In genomic region chr3:197191897-197192296, GRCh38 we compare ENCODE assay signal across 25 cellular contexts.
DNase-seq lines count a peak whose midpoint lies in the region; ATAC-seq, FAIRE-seq and TF ChIP-seq lines count a peak whose summit lies in the region.
"Had no signal": no experiment of that assay in that cellular context is flagged by ENCODE, and none has a peak within 500 bp of the region (broad histone marks: within the 10 kb centered on the region; RNA-seq: fewer than 3 reads in every experiment).

No MANE protein-coding gene starts in this region.

- H3K4me1 Mint-ChIP-seq in WTC11: 0 out of 2 replicates have a peak, but pooled peaks cover 3% of the 10 kb centered on the region
- peaks cover 35% of the 10 kb centered on the region for H3K4me1 Mint-ChIP-seq in chondrocyte (ENCODE audit: low read depth)
- H3K4me1 Mint-ChIP-seq: GM23338 had no signal

- H3K27me3 Mint-ChIP-seq in WTC11 (ENCODE audit: low read depth) (no peaks in the 10 kb centered on the region), chondrocyte (ENCODE audit: low read depth) (no peaks in the 10 kb centered on the region)
- H3K27me3 Mint-ChIP-seq: B cell; CD4-positive, CD25-positive, alpha-beta regulatory T cell had no signal

- TF ChIP-seq CTCF in WTC11 (IDR thresholded peaks at IDR 0.05): no peak
- TF ChIP-seq CTCF in chondrocyte (IDR thresholded peaks at IDR 0.05): no peak
- no peak for TF ChIP-seq CTCF in transverse colon (IDR thresholded peaks at IDR 0.05)
- no peak for TF ChIP-seq CTCF in suprapubic skin (IDR thresholded peaks at IDR 0.05)

- H3K27ac Mint-ChIP-seq in WTC11 (no peak overlapping the region), chondrocyte (ENCODE audit: unreplicated experiment) (peak overlapping the region; percentile 61)
- H3K27ac Mint-ChIP-seq: B cell; CD8-positive, alpha-beta T cell; GM23338; HFFc6 had no signal

- intact Hi-C loops in transverse colon (cut with DNase I; ENCODE audit: low total_unique reads): no loop called here

- ATAC-seq in WTC11: no peak
- ATAC-seq: CD8-positive, alpha-beta T cell; GM12878; GM23338; HCT116 had no signal

- H3K9me3 ChIP-seq in transverse colon (no peaks in the 10 kb centered on the region), suprapubic skin (no peaks in the 10 kb centered on the region)
- H3K9me3 ChIP-seq: BLaER1, Caco-2 had no signal

- no peak overlapping the region for H3K4me3 ChIP-seq in transverse colon
- H3K4me3 ChIP-seq in suprapubic skin: no peak overlapping the region
- H3K4me3 ChIP-seq: BLaER1, GM12878, GM23338 had no signal

- no peak for TF ChIP-seq POLR2A in transverse colon (IDR thresholded peaks at IDR 0.05)
- no peak for TF ChIP-seq POLR2A in suprapubic skin (IDR thresholded peaks at IDR 0.05)

- H3K4me3 Mint-ChIP-seq in WTC11 (no peak overlapping the region), chondrocyte (ENCODE audit: unreplicated experiment) (no peak overlapping the region)
- H3K4me3 Mint-ChIP-seq: B cell; CD4-positive, CD25-positive, alpha-beta regulatory T cell; CD8-positive, alpha-beta T cell; GM23338; H9; HFFc6 had no signal

- in situ Hi-C loops in transverse colon (cut with MboI; ENCODE audit: low pct_ligation_motif_present in 1 of 4, low pct_unique_long_range_greater_than_20kb in 1 of 4, low sequenced_read_pairs in 3 of 4): loop anchor here in 2 of 4 donors (25.0 kb wide), 1 partner anchor 205 kb away; no protein-coding TSS in a partner anchor

- H3K36me3 ChIP-seq in transverse colon: no peaks in the 10 kb centered on the region
- H3K36me3 ChIP-seq in suprapubic skin: no peaks in the 10 kb centered on the region

- POLR2A ChIA-PET in WTC11 (lab: Charles Lee): no interaction called here

- FAIRE-seq in GM18507 (lab: Jason Lieb, UNC): peak; percentile 9
- FAIRE-seq: A204.1, GM12878 had no signal

- H3K36me3 Mint-ChIP-seq in WTC11 (peaks cover 7% of the 10 kb centered on the region), chondrocyte (ENCODE audit: low read depth) (peaks cover 8% of the 10 kb centered on the region)

- 100% methylated on average over 2 of the region's 2 CpGs for WGBS in transverse colon (ENCODE audit: low coverage in 1 of 2), 2 donors
- WGBS in suprapubic skin: 100% methylated on average over 2 of the region's 2 CpGs

- H3K4me1 ChIP-seq in transverse colon (no peaks in the 10 kb centered on the region), suprapubic skin (no peaks in the 10 kb centered on the region)
- H3K4me1 ChIP-seq: BLaER1 had no signal

- H3K9me3 Mint-ChIP-seq in WTC11 (peaks cover 10% of the 10 kb centered on the region), chondrocyte (ENCODE audit: low read depth) (peaks cover 3% of the 10 kb centered on the region)
- H3K9me3 Mint-ChIP-seq: CD4-positive, CD25-positive, alpha-beta regulatory T cell; CD8-positive, alpha-beta T cell; GM23338; HFFc6 had no signal

- no peak for TF ChIP-seq EP300 in transverse colon (IDR thresholded peaks at IDR 0.05; ENCODE audit: low read depth)
- no peak for TF ChIP-seq EP300 in suprapubic skin (IDR thresholded peaks at IDR 0.05)

- H3K27ac ChIP-seq in transverse colon (no peak overlapping the region), suprapubic skin (no peak overlapping the region)
- H3K27ac ChIP-seq: 22Rv1, BLaER1, C4-2B had no signal

- CTCF ChIA-PET in WTC11 (lab: Charles Lee): no interaction called here

- H3K27me3 ChIP-seq in transverse colon (no peaks in the 10 kb centered on the region), suprapubic skin (no peaks in the 10 kb centered on the region)
- H3K27me3 ChIP-seq: BLaER1 had no signal

- peak; percentile 54 for DNase-seq in NCI-H82 (lab: John Stamatoyannopoulos, UW)
- DNase-seq in NCI-H82 treated with DMSO at 0.1 percent for 48 hours (lab: John Stamatoyannopoulos, UW; ENCODE audit: unreplicated experiment): no peak
- no peak for DNase-seq in GM18507 (ENCODE audit: extremely low spot score, insufficient read length, low read depth)
- DNase-seq in WTC11 (ENCODE audit: low spot score): no peak
- no peak for DNase-seq in chondrocyte (ENCODE audit: low spot score)
- DNase-seq in HuH-7 (ENCODE audit: low spot score): no peak
- no peak for DNase-seq in transverse colon
- DNase-seq in suprapubic skin (ENCODE audit: low spot score in 2 of 2): no peak
- DNase-seq: Caco-2; CD4-positive, CD25-positive, alpha-beta regulatory T cell; CD8-positive, alpha-beta T cell; DMS153; DMS79; EL; GDM1; H9; HFFc6 had no signal

TF ChIP-seq in WTC11, 78 proteins besides CTCF, POLR2A, EP300 and RAD21:
- no peak for TF ChIP-seq AFF4 (CRISPR knock-in tag; IDR thresholded peaks at IDR 0.05; ENCODE audit: borderline replicate concordance)
- no peak for TF ChIP-seq SOX15 (CRISPR knock-in tag; IDR thresholded peaks at IDR 0.05)
- TF ChIP-seq ZNF121 (CRISPR knock-in tag; IDR thresholded peaks at IDR 0.05): peak; percentile 96
- 0 out of 2 replicates have a peak, but pooled peaks have one; percentile 24 for TF ChIP-seq GTF2I (CRISPR knock-in tag; conservative IDR thresholded peaks at IDR 0.05)
TF ChIP-seq in WTC11: peak in this region for 2.
